In genomic region chr10:67785098-67785497, GRCh38 we compare ENCODE assay signal across 18 cellular contexts. TPM values are rescaled to one million over a fixed set of nuclear protein-coding genes. Genes with fewer than 3 reads are reported as not detected.
DNase-seq lines count a peak whose midpoint lies in the region; ATAC-seq and TF ChIP-seq lines count a peak whose summit lies in the region.
"Had no signal": no experiment of that assay in that cellular context is flagged by ENCODE, and none has a peak within 500 bp of the region (broad histone marks: within the 10 kb centered on the region; RNA-seq: fewer than 3 reads in every experiment).

No MANE protein-coding gene starts in this region.

- DNase-seq in activated naive CD4-positive, alpha-beta T cell treated with anti-CD3 and anti-CD28 coated beads, Interleukin-2, amount 10 ng/mL, durations not matched to agents 7 days and 5 days: peak; percentile 56
- DNase-seq in activated naive CD4-positive, alpha-beta T cell (lab: John Stamatoyannopoulos, UW): no peak
- DNase-seq in NCI-H146 treated with DMSO at 0.1 percent for 48 hours (lab: John Stamatoyannopoulos, UW; ENCODE audit: unreplicated experiment): peak; percentile 55
- peak; percentile 33 for DNase-seq in activated T-helper 2 cell treated with anti-CD3 and anti-CD28 coated beads, Interferon-gamma antibody, Interleukin-2, Interleukin-4, amounts not matched to agents 10 μg/mL and 5 μg/mL and 100 μg/mL, durations not matched to agents 14 hours and 24 hours and 36 hours (ENCODE audit: low spot score)
- no peak for DNase-seq in adrenal gland
- no peak for DNase-seq in HT-29 (ENCODE audit: low spot score)
- DNase-seq: activated CD4-positive, CD25-positive, alpha-beta regulatory T cell; BE2C; brain microvascular endothelial cell; KG1; NCI-H1930; SK-N-SH; stimulated activated CD4-positive, alpha-beta T cell treated with anti-CD3 and anti-CD28 coated beads, Interleukin-2, amount 100 ng/mL, for 24 hours had no signal

- no peak for TF ChIP-seq CTCF in adrenal gland (IDR thresholded peaks at IDR 0.05)

- peaks cover 2% of the 10 kb centered on the region for H3K36me3 Mint-ChIP-seq in activated naive CD4-positive, alpha-beta T cell treated with anti-CD3 and anti-CD28 coated beads, Interleukin-2, amount 10 ng/mL, durations not matched to agents 7 days and 5 days
- no peaks in the 10 kb centered on the region for H3K36me3 Mint-ChIP-seq in activated T-helper 2 cell treated with anti-CD3 and anti-CD28 coated beads, Interferon-gamma antibody, Interleukin-2, Interleukin-4, amounts not matched to agents 10 μg/mL and 5 μg/mL and 100 μg/mL, durations not matched to agents 14 hours and 24 hours and 36 hours (ENCODE audit: low read depth)
- H3K36me3 Mint-ChIP-seq in stimulated activated naive CD8-positive, alpha-beta T cell treated with anti-CD3 and anti-CD28 coated beads, Interleukin-15, Interleukin-2, amounts not matched to agents 100 ng/mL and 50 ng/mL, for 24 hours (ENCODE audit: low read depth): no peaks in the 10 kb centered on the region

- H3K4me1 Mint-ChIP-seq in activated naive CD4-positive, alpha-beta T cell treated with anti-CD3 and anti-CD28 coated beads, Interleukin-2, amount 10 ng/mL, durations not matched to agents 7 days and 5 days: peaks cover 49% of the 10 kb centered on the region
- H3K4me1 Mint-ChIP-seq in activated T-helper 2 cell treated with anti-CD3 and anti-CD28 coated beads, Interferon-gamma antibody, Interleukin-2, Interleukin-4, amounts not matched to agents 10 μg/mL and 5 μg/mL and 100 μg/mL, durations not matched to agents 14 hours and 24 hours and 36 hours (ENCODE audit: low read depth): peaks cover 44% of the 10 kb centered on the region
- peaks cover 35% of the 10 kb centered on the region for H3K4me1 Mint-ChIP-seq in stimulated activated naive CD8-positive, alpha-beta T cell treated with anti-CD3 and anti-CD28 coated beads, Interleukin-15, Interleukin-2, amounts not matched to agents 100 ng/mL and 50 ng/mL, for 24 hours (ENCODE audit: low read depth)
- H3K4me1 Mint-ChIP-seq: neural crest cell had no signal

- H3K27ac Mint-ChIP-seq in activated naive CD4-positive, alpha-beta T cell treated with anti-CD3 and anti-CD28 coated beads, Interleukin-2, amount 10 ng/mL, durations not matched to agents 7 days and 5 days: peak overlapping the region; percentile 21
- peak overlapping the region; percentile 10 for H3K27ac Mint-ChIP-seq in activated T-helper 2 cell treated with anti-CD3 and anti-CD28 coated beads, Interferon-gamma antibody, Interleukin-2, Interleukin-4, amounts not matched to agents 10 μg/mL and 5 μg/mL and 100 μg/mL, durations not matched to agents 14 hours and 24 hours and 36 hours
- peak overlapping the region; percentile 48 for H3K27ac Mint-ChIP-seq in stimulated activated naive CD8-positive, alpha-beta T cell treated with anti-CD3 and anti-CD28 coated beads, Interleukin-15, Interleukin-2, amounts not matched to agents 100 ng/mL and 50 ng/mL, for 24 hours

- H3K4me3 ChIP-seq in adrenal gland: no peak overlapping the region
- H3K4me3 ChIP-seq: lung, vagina had no signal

- intact Hi-C loops in activated T-helper 2 cell treated with anti-CD3 and anti-CD28 coated beads, Interferon-gamma antibody, Interleukin-2, Interleukin-4, amounts not matched to agents 10 μg/mL and 5 μg/mL and 100 μg/mL, durations not matched to agents 14 hours and 24 hours and 36 hours (cut with micrococcal nuclease): loop anchor here (5.0 to 10.0 kb wide), 3 partner anchors 290 to 480 kb away; partner anchors contain the start of gene HERC4
- intact Hi-C loops in adrenal gland (cut with DNase I): no loop called here

- H3K27ac ChIP-seq in adrenal gland: no peak overlapping the region
- H3K27ac ChIP-seq: brain microvascular endothelial cell, vagina had no signal

- H3K27me3 Mint-ChIP-seq in activated naive CD4-positive, alpha-beta T cell treated with anti-CD3 and anti-CD28 coated beads, Interleukin-2, amount 10 ng/mL, durations not matched to agents 7 days and 5 days: no peaks in the 10 kb centered on the region
- no peaks in the 10 kb centered on the region for H3K27me3 Mint-ChIP-seq in activated T-helper 2 cell treated with anti-CD3 and anti-CD28 coated beads, Interferon-gamma antibody, Interleukin-2, Interleukin-4, amounts not matched to agents 10 μg/mL and 5 μg/mL and 100 μg/mL, durations not matched to agents 14 hours and 24 hours and 36 hours (ENCODE audit: low read depth)
- H3K27me3 Mint-ChIP-seq in stimulated activated naive CD8-positive, alpha-beta T cell treated with anti-CD3 and anti-CD28 coated beads, Interleukin-15, Interleukin-2, amounts not matched to agents 100 ng/mL and 50 ng/mL, for 24 hours: no peaks in the 10 kb centered on the region

- H3K4me3 Mint-ChIP-seq in activated naive CD4-positive, alpha-beta T cell treated with anti-CD3 and anti-CD28 coated beads, Interleukin-2, amount 10 ng/mL, durations not matched to agents 7 days and 5 days: no peak overlapping the region
- H3K4me3 Mint-ChIP-seq in activated T-helper 2 cell treated with anti-CD3 and anti-CD28 coated beads, Interferon-gamma antibody, Interleukin-2, Interleukin-4, amounts not matched to agents 10 μg/mL and 5 μg/mL and 100 μg/mL, durations not matched to agents 14 hours and 24 hours and 36 hours (ENCODE audit: low read depth): no peak overlapping the region
- H3K4me3 Mint-ChIP-seq in stimulated activated naive CD8-positive, alpha-beta T cell treated with anti-CD3 and anti-CD28 coated beads, Interleukin-15, Interleukin-2, amounts not matched to agents 100 ng/mL and 50 ng/mL, for 24 hours: no peak overlapping the region
- H3K4me3 Mint-ChIP-seq: neural crest cell had no signal

- CTCF ChIA-PET in activated naive CD4-positive, alpha-beta T cell treated with anti-CD3 and anti-CD28 coated beads, Interleukin-2, amount 10 ng/mL, durations not matched to agents 7 days and 5 days (lab: Charles Lee): interaction anchor here (0.7 to 0.8 kb wide), 4 partner anchors 9 to 87 kb away, joined by 3 read pairs; no protein-coding TSS in a partner anchor

- H3K27me3 ChIP-seq in adrenal gland: no peaks in the 10 kb centered on the region
- H3K27me3 ChIP-seq: BE2C, brain microvascular endothelial cell, vagina had no signal

- WGBS in adrenal gland, 4 donors: 74 to 80% (median 78%) methylated on average over 1 of the region's 1 CpG

- TF ChIP-seq POLR2A in adrenal gland (IDR thresholded peaks at IDR 0.05): no peak

- no peaks in the 10 kb centered on the region for H3K9me3 ChIP-seq in adrenal gland (replicated peaks in 1 of 3)
- H3K9me3 ChIP-seq: BE2C, SK-N-SH, vagina had no signal

- no peak for ATAC-seq in HG02870 (IDR thresholded peaks at IDR 0.05; ENCODE audit: unreplicated experiment)

- H3K36me3 ChIP-seq in adrenal gland (replicated peaks in 1 of 2): no peaks in the 10 kb centered on the region
- H3K36me3 ChIP-seq: BE2C, brain microvascular endothelial cell, vagina had no signal

- no peaks in the 10 kb centered on the region for H3K9me3 Mint-ChIP-seq in activated naive CD4-positive, alpha-beta T cell treated with anti-CD3 and anti-CD28 coated beads, Interleukin-2, amount 10 ng/mL, durations not matched to agents 7 days and 5 days
- H3K9me3 Mint-ChIP-seq in activated T-helper 2 cell treated with anti-CD3 and anti-CD28 coated beads, Interferon-gamma antibody, Interleukin-2, Interleukin-4, amounts not matched to agents 10 μg/mL and 5 μg/mL and 100 μg/mL, durations not matched to agents 14 hours and 24 hours and 36 hours: no peaks in the 10 kb centered on the region
- H3K9me3 Mint-ChIP-seq in stimulated activated naive CD8-positive, alpha-beta T cell treated with anti-CD3 and anti-CD28 coated beads, Interleukin-15, Interleukin-2, amounts not matched to agents 100 ng/mL and 50 ng/mL, for 24 hours: no peaks in the 10 kb centered on the region
- H3K9me3 Mint-ChIP-seq: neural crest cell had no signal

- no peaks in the 10 kb centered on the region for H3K4me1 ChIP-seq in adrenal gland (replicated peaks in 1 of 2)
- H3K4me1 ChIP-seq: BE2C, vagina had no signal

RNA-seq across cellular contexts. Expression of gene DNAJC12, which starts 52.9 kb away (rescaled TPM):
- 11.0 and 12.6 TPM in 2 replicates for total RNA-seq in activated T-helper 2 cell treated with anti-CD3 and anti-CD28 coated beads, Interferon-gamma antibody, Interleukin-2, Interleukin-4, amounts not matched to agents 10 μg/mL and 5 μg/mL and 100 μg/mL, durations not matched to agents 14 hours and 24 hours and 36 hours
- total RNA-seq in adrenal gland: 100 to 1,000 TPM in 2 of 8 donors, 10 to 100 TPM in 6; 38.7 to 228 (median 65.2) TPM
- 100 to 1,000 TPM in 1 of 3 donors, 10 to 100 TPM in 2; 21.0 to 134 (median 58.4) TPM for polyA plus RNA-seq in adrenal gland
- total RNA-seq in HT-29 (2014; rRNA removed; shearing (Covaris generic)): 2.8 and 3.4 TPM in 2 replicates

Comparison
In these comparisons a context has a peak if more than half of its experiments do, and no peak if none do; other contexts are left out.
1. DNase-seq: peak in activated naive CD4-positive, alpha-beta T cell treated with anti-CD3 and anti-CD28 coated beads, Interleukin-2, amount 10 ng/mL, durations not matched to agents 7 days and 5 days (single experiment), NCI-H146 treated with DMSO at 0.1 percent for 48 hours (single experiment) and activated T-helper 2 cell treated with anti-CD3 and anti-CD28 coated beads, Interferon-gamma antibody, Interleukin-2, Interleukin-4, amounts not matched to agents 10 μg/mL and 5 μg/mL and 100 μg/mL, durations not matched to agents 14 hours and 24 hours and 36 hours (single experiment); none in activated naive CD4-positive, alpha-beta T cell (0 of 4), adrenal gland (0 of 7) and HT-29 (single experiment).
2. Peak in every context shown above with its lines, with median percentiles within 50 percentile points of each other: H3K27ac Mint-ChIP-seq.